Comparison of ENCODE assay signal across 1 cellular context in genomic region chr2:101124684-101125366, GRCh38.
TF ChIP-seq lines count a peak whose summit lies in the region.

No MANE protein-coding gene starts in this region.

TF ChIP-seq in HepG2, 621 proteins besides CTCF, POLR2A, EP300 and RAD21 (continued from another document and continues in another):
- TF ChIP-seq SRY (CRISPR knock-in tag; IDR thresholded peaks at IDR 0.05) (no peak), ZNF354B (CRISPR knock-in tag; IDR thresholded peaks at IDR 0.05) (no peak), ZNF136 (CRISPR knock-in tag; IDR thresholded peaks at IDR 0.05; ENCODE audit: low read depth) (no peak), TBX3 (IDR thresholded peaks at IDR 0.05; ENCODE audit: borderline replicate concordance) (peak; percentile 54; the same call in 1 of the 2 replicates), ZNF646 (CRISPR knock-in tag; IDR thresholded peaks at IDR 0.05) (peak; percentile 68; the same call in 1 of the 2 replicates), CREB3 (CRISPR knock-in tag; IDR thresholded peaks at IDR 0.05) (no peak), PAXIP1 (CRISPR knock-in tag; conservative IDR thresholded peaks at IDR 0.05) (peak; percentile 91), ZGPAT (CRISPR knock-in tag; IDR thresholded peaks at IDR 0.05) (peak; percentile 85), ZNF530 (CRISPR knock-in tag; IDR thresholded peaks at IDR 0.05; ENCODE audit: low read depth) (no peak), IKZF1 (IDR thresholded peaks at IDR 0.05) (no peak), FOXA1 (IDR thresholded peaks at IDR 0.05) (peak; percentile 49; the same call in 1 of the 2 replicates), FOXA1 (CRISPR knock-in tag; IDR thresholded peaks at IDR 0.05) (peak; percentile 84), MZF1 (CRISPR knock-in tag; IDR thresholded peaks at IDR 0.05; ENCODE audit: borderline replicate concordance) (no peak; the same call in 1 of the 2 replicates), SOX5 (CRISPR knock-in tag; IDR thresholded peaks at IDR 0.05; ENCODE audit: borderline replicate concordance) (peak; percentile 93), AHR (CRISPR knock-in tag; IDR thresholded peaks at IDR 0.05) (no peak), PRPF4 (IDR thresholded peaks at IDR 0.05; ENCODE audit: low read depth, low read length, poor library complexity, severe bottlenecking) (no peak), CHCHD3 (CRISPR knock-in tag; IDR thresholded peaks at IDR 0.05) (no peak), YEATS4 (CRISPR knock-in tag; IDR thresholded peaks at IDR 0.05; ENCODE audit: borderline replicate concordance) (peak; percentile 26; the same call in 1 of the 2 replicates), MATR3 (CRISPR knock-in tag; IDR thresholded peaks at IDR 0.05) (no peak), SNAPC5 (CRISPR knock-in tag; IDR thresholded peaks at IDR 0.05; ENCODE audit: borderline replicate concordance) (no peak), TAF1 (CRISPR knock-in tag; IDR thresholded peaks at IDR 0.05) (no peak), RARG (CRISPR knock-in tag; IDR thresholded peaks at IDR 0.05; ENCODE audit: low read depth) (0 out of 2 replicates have a peak, but pooled peaks have one; percentile 58), ZC3H4 (CRISPR knock-in tag; IDR thresholded peaks at IDR 0.05; ENCODE audit: borderline replicate concordance) (no peak), ARID5B (CRISPR knock-in tag; IDR thresholded peaks at IDR 0.05) (peak; percentile 94), ZKSCAN5 (CRISPR knock-in tag; IDR thresholded peaks at IDR 0.05) (peak; percentile 92), ZNF138 (CRISPR knock-in tag; IDR thresholded peaks at IDR 0.05; ENCODE audit: low read depth) (no peak), ZSCAN5A (CRISPR knock-in tag; IDR thresholded peaks at IDR 0.05; ENCODE audit: borderline replicate concordance) (no peak), ZNF180 (CRISPR knock-in tag; IDR thresholded peaks at IDR 0.05; ENCODE audit: borderline replicate concordance, low read depth) (no peak), RBFOX2 (IDR thresholded peaks at IDR 0.05; ENCODE audit: low read depth, low read length) (0 out of 2 replicates have a peak, but pooled peaks have one; percentile 25), ZNF775 (CRISPR knock-in tag; IDR thresholded peaks at IDR 0.05; ENCODE audit: borderline replicate concordance) (no peak), ARID2 (CRISPR knock-in tag; IDR thresholded peaks at IDR 0.05; ENCODE audit: borderline replicate concordance) (0 out of 2 replicates have a peak, but pooled peaks have one; percentile 15), MAFK (conservative IDR thresholded peaks at IDR 0.05 in 1 of 2, IDR thresholded peaks at IDR 0.05 in 1 of 2; ENCODE audit: low read length in 2 of 2) (no peak), DZIP1 (CRISPR knock-in tag; IDR thresholded peaks at IDR 0.05) (no peak), SYNCRIP (IDR thresholded peaks at IDR 0.05; ENCODE audit: insufficient read depth, low read depth, low read length) (no peak), ZFP37 (CRISPR knock-in tag; IDR thresholded peaks at IDR 0.05; ENCODE audit: borderline replicate concordance) (no peak)
